In genomic region chr2:156322103-156322671, GRCh38 we compare ENCODE assay signal across 8 cellular contexts. TPM values are rescaled to one million over a fixed set of nuclear protein-coding genes. Genes with fewer than 3 reads are reported as not detected.
DNase-seq lines count a peak whose midpoint lies in the region; ATAC-seq and TF ChIP-seq lines count a peak whose summit lies in the region.

No MANE protein-coding gene starts in this region.

- H3K36me3 Mint-ChIP-seq in activated T-helper 2 cell treated with anti-CD3 and anti-CD28 coated beads, Interferon-gamma antibody, Interleukin-2, Interleukin-4, amounts not matched to agents 10 μg/mL and 5 μg/mL and 100 μg/mL, durations not matched to agents 14 hours and 24 hours and 36 hours (ENCODE audit: low read depth): peaks cover 53% of the 10 kb centered on the region
- peaks cover 10 to 16% (median 13%) of the 10 kb centered on the region in 3 donors for H3K36me3 Mint-ChIP-seq in naive thymus-derived CD8-positive, alpha-beta T cell

- POLR2A ChIA-PET in naive thymus-derived CD8-positive, alpha-beta T cell (lab: Charles Lee): no interaction called here

- DNase-seq in activated T-helper 2 cell treated with anti-CD3 and anti-CD28 coated beads, Interferon-gamma antibody, Interleukin-2, Interleukin-4, amounts not matched to agents 10 μg/mL and 5 μg/mL and 100 μg/mL, durations not matched to agents 14 hours and 24 hours and 36 hours (ENCODE audit: low spot score): no peak
- DNase-seq in naive thymus-derived CD8-positive, alpha-beta T cell: peak in 2 of 10 donors; percentile 6 to 36
- DNase-seq in SJCRH30: no peak
- DNase-seq in foreskin fibroblast: no peak
- DNase-seq in middle frontal gyrus (ENCODE audit: extremely low spot score, low spot score): no peak

- no peak for TF ChIP-seq CTCF in foreskin fibroblast (IDR thresholded peaks at IDR 0.05; ENCODE audit: low read depth, low read length)

- H3K27me3 Mint-ChIP-seq in activated T-helper 2 cell treated with anti-CD3 and anti-CD28 coated beads, Interferon-gamma antibody, Interleukin-2, Interleukin-4, amounts not matched to agents 10 μg/mL and 5 μg/mL and 100 μg/mL, durations not matched to agents 14 hours and 24 hours and 36 hours (ENCODE audit: low read depth): peaks cover 74% of the 10 kb centered on the region
- peaks cover 51 to 92% (median 77%) of the 10 kb centered on the region in 5 donors for H3K27me3 Mint-ChIP-seq in naive thymus-derived CD8-positive, alpha-beta T cell

- no peaks in the 10 kb centered on the region for H3K36me3 ChIP-seq in SJCRH30

- no peaks in the 10 kb centered on the region; the same call in 1 of the 2 replicates for H3K4me1 ChIP-seq in SJCRH30

- H3K27ac Mint-ChIP-seq in activated T-helper 2 cell treated with anti-CD3 and anti-CD28 coated beads, Interferon-gamma antibody, Interleukin-2, Interleukin-4, amounts not matched to agents 10 μg/mL and 5 μg/mL and 100 μg/mL, durations not matched to agents 14 hours and 24 hours and 36 hours: peak overlapping the region; percentile 10
- H3K27ac Mint-ChIP-seq in naive thymus-derived CD8-positive, alpha-beta T cell: peak overlapping the region in 3 of 10 donors; percentile 35 to 82 (median 48)

- H3K27me3 ChIP-seq in SJCRH30: no peaks in the 10 kb centered on the region

- intact Hi-C loops in activated T-helper 2 cell treated with anti-CD3 and anti-CD28 coated beads, Interferon-gamma antibody, Interleukin-2, Interleukin-4, amounts not matched to agents 10 μg/mL and 5 μg/mL and 100 μg/mL, durations not matched to agents 14 hours and 24 hours and 36 hours (cut with micrococcal nuclease): loop anchor here (1.0 to 5.0 kb wide), 2 partner anchors 10 to 570 kb away; partner anchors contain the start of gene NR4A2

- peak; percentile 63 for ATAC-seq in GM18502 (IDR thresholded peaks at IDR 0.05; ENCODE audit: poor library complexity, unreplicated experiment)
- peak; percentile 51 for ATAC-seq in HG02610 (IDR thresholded peaks at IDR 0.05; ENCODE audit: unreplicated experiment)
- ATAC-seq in naive thymus-derived CD8-positive, alpha-beta T cell: peak; percentile 21 to 28
- ATAC-seq in HG03045 (IDR thresholded peaks at IDR 0.05; ENCODE audit: unreplicated experiment): no peak

- no peak overlapping the region for H3K27ac ChIP-seq in SJCRH30

- no peaks in the 10 kb centered on the region for H3K9me3 ChIP-seq in SJCRH30 (replicated peaks)

- H3K4me1 Mint-ChIP-seq in activated T-helper 2 cell treated with anti-CD3 and anti-CD28 coated beads, Interferon-gamma antibody, Interleukin-2, Interleukin-4, amounts not matched to agents 10 μg/mL and 5 μg/mL and 100 μg/mL, durations not matched to agents 14 hours and 24 hours and 36 hours (ENCODE audit: low read depth): peaks cover 44% of the 10 kb centered on the region
- peaks cover 27 to 45% (median 41%) of the 10 kb centered on the region in 4 donors for H3K4me1 Mint-ChIP-seq in naive thymus-derived CD8-positive, alpha-beta T cell

- no peak overlapping the region for H3K4me3 ChIP-seq in SJCRH30
- H3K4me3 ChIP-seq in foreskin fibroblast (ENCODE audit: low read depth in 1 of 2, low read length in 2 of 2): no peak overlapping the region

- H3K9me3 Mint-ChIP-seq in activated T-helper 2 cell treated with anti-CD3 and anti-CD28 coated beads, Interferon-gamma antibody, Interleukin-2, Interleukin-4, amounts not matched to agents 10 μg/mL and 5 μg/mL and 100 μg/mL, durations not matched to agents 14 hours and 24 hours and 36 hours: no peaks in the 10 kb centered on the region
- H3K9me3 Mint-ChIP-seq in naive thymus-derived CD8-positive, alpha-beta T cell: peaks cover 0 to 3% (median 0%) of the 10 kb centered on the region in 9 donors

- peak overlapping the region; percentile 55 for H3K4me3 Mint-ChIP-seq in activated T-helper 2 cell treated with anti-CD3 and anti-CD28 coated beads, Interferon-gamma antibody, Interleukin-2, Interleukin-4, amounts not matched to agents 10 μg/mL and 5 μg/mL and 100 μg/mL, durations not matched to agents 14 hours and 24 hours and 36 hours (ENCODE audit: low read depth)
- peak overlapping the region; percentile 63 to 87 (median 79) for H3K4me3 Mint-ChIP-seq in naive thymus-derived CD8-positive, alpha-beta T cell

RNA-seq across cellular contexts. Expression of gene NR4A2, which starts 10.3 kb away (rescaled TPM):
- 22.1 and 24.0 TPM in 2 replicates for total RNA-seq in activated T-helper 2 cell treated with anti-CD3 and anti-CD28 coated beads, Interferon-gamma antibody, Interleukin-2, Interleukin-4, amounts not matched to agents 10 μg/mL and 5 μg/mL and 100 μg/mL, durations not matched to agents 14 hours and 24 hours and 36 hours
- 1 to 10 TPM; 1.8 to 2.8 TPM for total RNA-seq in naive thymus-derived CD8-positive, alpha-beta T cell
- 10 to 100 TPM in 2 of 3 donors, 1 to 10 TPM in 1; 4.8 to 20.1 (median 11.4) TPM for polyA plus RNA-seq in naive thymus-derived CD8-positive, alpha-beta T cell
- 0.46 and 0.51 TPM in 2 replicates for total RNA-seq in SJCRH30 (2014; rRNA removed; shearing (Covaris generic))
